In genomic region chr1:98870959-98871903, GRCh38 we compare ENCODE assay signal across 9 cellular contexts.
DNase-seq lines count a peak whose midpoint lies in the region; ATAC-seq, FAIRE-seq and TF ChIP-seq lines count a peak whose summit lies in the region.
"Had no signal": no experiment of that assay in that cellular context is flagged by ENCODE, and none has a peak within 500 bp of the region (broad histone marks: within the 10 kb centered on the region; RNA-seq: fewer than 3 reads in every experiment).

No MANE protein-coding gene starts in this region.

- no peak for TF ChIP-seq RAD21 in K562 (CRISPR knock-in tag; conservative IDR thresholded peaks at IDR 0.05 in 1 of 2, IDR thresholded peaks at IDR 0.05 in 1 of 2)

- H3K4me2 ChIP-seq in PC-9 (no peak overlapping the region), K562 (ENCODE audit: insufficient read depth, low read length) (no peak overlapping the region)
- H3K4me2 ChIP-seq: A549 had no signal

- peak; percentile 99 for ATAC-seq in HG02970 (IDR thresholded peaks at IDR 0.05; ENCODE audit: low FRiP score, unreplicated experiment)
- ATAC-seq in K562: no peak
- peak; percentile 97 to 98 for ATAC-seq in stimulated activated naive B cell treated with anti-CD40 and anti-IgM and Interleukin-4, amounts not matched to agents 10 μg/mL and 1 μg/mL and 100 μg/mL, for 72 hours (replicated peaks)
- ATAC-seq: A549 had no signal

- peaks cover 13 to 21% of the 10 kb centered on the region in 2 donors for H3K36me3 Mint-ChIP-seq in stimulated activated naive B cell treated with anti-CD40 and anti-IgM and Interleukin-4, amounts not matched to agents 10 μg/mL and 1 μg/mL and 100 μg/mL, for 72 hours

- H3K27me3 Mint-ChIP-seq in stimulated activated naive B cell treated with anti-CD40 and anti-IgM and Interleukin-4, amounts not matched to agents 10 μg/mL and 1 μg/mL and 100 μg/mL, for 72 hours: no peaks in the 10 kb centered on the region

- CTCF ChIA-PET in PC-9 (lab: Charles Lee) (no interaction called here), K562 (lab: Yijun Ruan, JAX; ENCODE audit: low intra/inter-chr PET ratio) (no interaction called here)

- POLR2A ChIA-PET in PC-9 (lab: Charles Lee; ENCODE audit: unreplicated experiment) (no interaction called here), K562 (lab: Yijun Ruan, JAX) (no interaction called here)

- H2AFZ ChIP-seq in PC-9: 0 out of 2 replicates have a peak overlapping the region, but pooled peaks have one; percentile 4
- H2AFZ ChIP-seq in K562 (ENCODE audit: low read depth, low read length): no peak overlapping the region

- TF ChIP-seq POLR2A in K562 (conservative IDR thresholded peaks at IDR 0.05): no peak

- H3K4me3 ChIP-seq in PC-9 (no peak overlapping the region), K562 (no peak overlapping the region)
- H3K4me3 ChIP-seq: A549 had no signal

- FAIRE-seq in K562 (lab: Jason Lieb, UNC) (no peak), frontal cortex (lab: Jason Lieb, UNC) (no peak)
- FAIRE-seq: A549 had no signal

- peak overlapping the region; percentile 50 to 71 for H3K4me3 Mint-ChIP-seq in stimulated activated naive B cell treated with anti-CD40 and anti-IgM and Interleukin-4, amounts not matched to agents 10 μg/mL and 1 μg/mL and 100 μg/mL, for 72 hours

- no peaks in the 10 kb centered on the region for H3K79me2 ChIP-seq in PC-9 (ENCODE audit: low read depth)
- no peaks in the 10 kb centered on the region for H3K79me2 ChIP-seq in K562 (ENCODE audit: control insufficient read depth, insufficient read depth, low read length)

- TF ChIP-seq EP300 in K562 (IDR thresholded peaks at IDR 0.05; ENCODE audit: low read length): no peak

- peak; percentile 39 for DNase-seq in activated CD4-positive, CD25-positive, alpha-beta regulatory T cell treated with anti-CD3 and anti-CD28 coated beads, Interleukin-2, amount 50 U/mL, for 16 hours (ENCODE audit: low read depth, low spot score)
- DNase-seq in activated CD4-positive, CD25-positive, alpha-beta regulatory T cell treated with anti-CD3 and anti-CD28 coated beads, Interleukin-2, amount 50 U/mL, for 72 hours: no peak
- DNase-seq in PC-9 (no peak), K562 (ENCODE audit: extremely low read depth in 1 of 4, low spot score in 3 of 4) (no peak), frontal cortex (ENCODE audit: low spot score in 2 of 2) (no peak)
- peak; percentile 56 for DNase-seq in stimulated activated naive B cell treated with anti-CD40 and anti-IgM and Interleukin-4, amounts not matched to agents 10 μg/mL and 1 μg/mL and 100 μg/mL, for 72 hours
- no peak for DNase-seq in NK-92 treated with Interleukin-12 subunit alpha and Interleukin-12 subunit beta, amount 100 ng/mL, for 24 hours (lab: John Stamatoyannopoulos, UW)

- TF ChIP-seq CTCF in PC-9 (conservative IDR thresholded peaks at IDR 0.05) (no peak), K562 (IDR thresholded peaks at IDR 0.05 in 2 of 3, conservative IDR thresholded peaks at IDR 0.05 in 1 of 3; ENCODE audit: insufficient read depth in 2 of 3, low read depth in 1 of 3, low read length in 3 of 3) (no peak)

- intact Hi-C loops in PC-9 (cut with micrococcal nuclease; ENCODE audit: unreplicated experiment) (no loop called here), K562 (cut with micrococcal nuclease) (no loop called here)

- no peaks in the 10 kb centered on the region for H3K36me3 ChIP-seq in PC-9 (ENCODE audit: low read depth)
- no peaks in the 10 kb centered on the region for H3K36me3 ChIP-seq in K562 (ENCODE audit: control insufficient read depth, insufficient read depth, low read length)

- H3K27me3 ChIP-seq in PC-9 (ENCODE audit: insufficient read depth, low read depth) (no peaks in the 10 kb centered on the region), K562 (ENCODE audit: control insufficient read depth in 2 of 2, insufficient read depth in 2 of 2, low read length in 2 of 2) (no peaks in the 10 kb centered on the region)

- no peaks in the 10 kb centered on the region for H3K9me1 ChIP-seq in K562 (ENCODE audit: control insufficient read depth, insufficient read depth, low read length)

- peak overlapping the region; percentile 92 for H3K27ac Mint-ChIP-seq in stimulated activated naive B cell treated with anti-CD40 and anti-IgM and Interleukin-4, amounts not matched to agents 10 μg/mL and 1 μg/mL and 100 μg/mL, for 72 hours

- in situ Hi-C loops in K562 (cut with MboI): no loop called here

- 0 out of 2 replicates have a peak, but pooled peaks cover 3% of the 10 kb centered on the region for H3K9me2 ChIP-seq in PC-9 (ENCODE audit: insufficient read depth)

- H3K9me3 Mint-ChIP-seq in stimulated activated naive B cell treated with anti-CD40 and anti-IgM and Interleukin-4, amounts not matched to agents 10 μg/mL and 1 μg/mL and 100 μg/mL, for 72 hours: peaks cover 16 to 28% of the 10 kb centered on the region in 2 donors

- BruUV-seq in PC-9 (replicated peaks; lab: Mats Ljungman, UMichigan) (no TSS peak), K562 (replicated peaks; lab: Mats Ljungman, UMichigan) (no TSS peak)

- 0% methylated on average over 8 of the region's 9 CpGs for WGBS in K562 (ENCODE audit: insufficient coverage, low coverage, missing lambda C conversion rate)

- H4K20me1 ChIP-seq in PC-9 (ENCODE audit: insufficient read depth) (no peaks in the 10 kb centered on the region), K562 (replicated peaks; ENCODE audit: control insufficient read depth, insufficient read depth, low read length) (no peaks in the 10 kb centered on the region)

- peaks cover 17 to 28% of the 10 kb centered on the region in 2 donors for H3K4me1 Mint-ChIP-seq in stimulated activated naive B cell treated with anti-CD40 and anti-IgM and Interleukin-4, amounts not matched to agents 10 μg/mL and 1 μg/mL and 100 μg/mL, for 72 hours

- H3K27ac ChIP-seq in PC-9 (no peak overlapping the region), K562 (ENCODE audit: extremely low read depth, low read depth, low read length) (no peak overlapping the region)
- H3K27ac ChIP-seq: A549 had no signal

- no peak overlapping the region for H3K9ac ChIP-seq in K562 (ENCODE audit: insufficient read depth in 1 of 2, low read depth in 2 of 2, low read length in 2 of 2)

- H3F3A ChIP-seq in PC-9 (ENCODE audit: insufficient read depth, low read depth): no peaks in the 10 kb centered on the region

- no peaks in the 10 kb centered on the region for H3K4me1 ChIP-seq in PC-9 (replicated peaks; ENCODE audit: insufficient read depth)
- H3K4me1 ChIP-seq in K562 (replicated peaks in 1 of 2; ENCODE audit: control insufficient read depth in 2 of 2, insufficient read depth in 2 of 2, low read length in 2 of 2): no peaks in the 10 kb centered on the region
- H3K4me1 ChIP-seq: A549 had no signal

- no peaks in the 10 kb centered on the region for H3K9me3 ChIP-seq in PC-9 (ENCODE audit: insufficient read depth, low read depth)
- no peaks in the 10 kb centered on the region for H3K9me3 ChIP-seq in K562 (replicated peaks; ENCODE audit: control insufficient read depth, insufficient read depth, low read depth, low read length)
- H3K9me3 ChIP-seq: A549 had no signal

TF ChIP-seq in K562, 482 proteins besides CTCF, POLR2A, EP300 and RAD21:
- peak; percentile 93 for TF ChIP-seq ZBTB17 (CRISPR knock-in tag; IDR thresholded peaks at IDR 0.05)
- no peak for TF ChIP-seq NCOA1 (IDR thresholded peaks at IDR 0.05; ENCODE audit: low read depth)

Comparison
In these comparisons a context has a peak if more than half of its experiments do, and no peak if none do; other contexts are left out.
1. DNase-seq: peak in activated CD4-positive, CD25-positive, alpha-beta regulatory T cell treated with anti-CD3 and anti-CD28 coated beads, Interleukin-2, amount 50 U/mL, for 16 hours (single experiment) and stimulated activated naive B cell treated with anti-CD40 and anti-IgM and Interleukin-4, amounts not matched to agents 10 μg/mL and 1 μg/mL and 100 μg/mL, for 72 hours (single experiment); none in activated CD4-positive, CD25-positive, alpha-beta regulatory T cell treated with anti-CD3 and anti-CD28 coated beads, Interleukin-2, amount 50 U/mL, for 72 hours (single experiment), PC-9 (0 of 2), K562 (0 of 4), NK-92 treated with Interleukin-12 subunit alpha and Interleukin-12 subunit beta, amount 100 ng/mL, for 24 hours (single experiment) and frontal cortex (0 of 2).